ENCODE assay signal across 9 cellular contexts in the genomic region with DNA sequence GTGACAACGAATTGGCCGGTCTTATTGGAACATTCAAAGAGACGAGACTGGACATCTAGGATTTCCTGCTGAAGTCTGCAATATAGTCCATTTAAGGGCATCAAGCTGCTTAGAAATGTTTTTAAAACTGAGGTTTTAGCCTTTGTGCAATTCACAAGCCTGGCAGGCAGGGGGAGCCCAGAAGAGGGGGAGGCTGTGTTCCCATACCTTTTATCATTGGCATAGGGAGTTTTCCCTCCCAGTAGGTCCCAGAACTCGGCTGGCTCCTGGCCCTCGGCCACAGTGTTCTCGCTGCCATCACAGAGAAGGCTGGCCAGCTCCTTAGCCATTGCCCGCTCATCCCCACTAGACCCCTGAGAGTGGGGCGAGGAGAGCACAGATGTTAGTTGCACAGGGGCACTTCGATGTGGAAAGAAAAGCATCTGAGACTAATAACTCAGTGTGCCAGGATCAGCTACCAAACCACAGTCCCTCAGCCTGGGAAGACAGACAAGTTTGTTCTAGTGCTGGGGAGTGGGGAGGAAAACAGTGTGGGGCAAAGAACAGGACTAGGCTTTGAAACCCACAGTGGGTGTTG. TPM values are rescaled to one million over a fixed set of nuclear protein-coding genes. Genes with fewer than 3 reads are reported as not detected.
DNase-seq lines count a peak whose midpoint lies in the region; ATAC-seq, FAIRE-seq and TF ChIP-seq lines count a peak whose summit lies in the region.
"Had no signal": no experiment of that assay in that cellular context is flagged by ENCODE, and none has a peak within 500 bp of the region (broad histone marks: within the 10 kb centered on the region; RNA-seq: fewer than 3 reads in every experiment).

No MANE protein-coding gene starts in this region.

- ATAC-seq in A549 (peak; percentile 86 to 91), pancreas (peak; percentile 60 to 98 (median 92)), GM18867 (IDR thresholded peaks at IDR 0.05; ENCODE audit: unreplicated experiment) (no peak), GM21529 (IDR thresholded peaks at IDR 0.05; ENCODE audit: unreplicated experiment) (no peak)

- TF ChIP-seq CTCF in A549 (IDR thresholded peaks at IDR 0.05) = peak; percentile 70
- peak; percentile 64 for TF ChIP-seq CTCF in GM10248 (IDR thresholded peaks at IDR 0.05; ENCODE audit: control extremely low read depth, extremely low read depth, low read depth, missing control alignments)
- TF ChIP-seq CTCF in foreskin fibroblast (IDR thresholded peaks at IDR 0.05; ENCODE audit: low read depth, low read length) = peak; percentile 88
- peak; percentile 43 to 59 (median 54) for TF ChIP-seq CTCF in pancreas (IDR thresholded peaks at IDR 0.05)

- no peaks in the 10 kb centered on the region for H3K27me3 ChIP-seq in pancreas

- 57% methylated on average over 7 of the region's 9 CpGs for WGBS in A549 (ENCODE audit: missing lambda C conversion rate)
- WGBS in pancreas, 2 donors = 39 to 42% methylated on average over 9 of the region's 9 CpGs

- no peak for TF ChIP-seq POLR2A in A549 (IDR thresholded peaks at IDR 0.05; ENCODE audit: low read length)

- no peaks in the 10 kb centered on the region for H3K4me1 ChIP-seq in A549
- no peaks in the 10 kb centered on the region for H3K4me1 ChIP-seq in pancreas

- intact Hi-C loops in pancreas (cut with DNase I) = loop anchor here in 1 of 3 donors (10.0 kb wide), 1 partner anchor 101 kb away; no protein-coding TSS in a partner anchor

- no peak for FAIRE-seq in A549 (lab: Jason Lieb, UNC)
- FAIRE-seq in pancreas (lab: Jason Lieb, UNC) = no peak

- CTCF ChIA-PET in A549 (lab: Yijun Ruan, JAX) = interaction anchor here (0.6 to 6.6 kb wide), 24 partner anchors 10 to 1347 kb away, joined by 3 to 64 read pairs (median 7); a partner anchor contains a TSS
- CTCF ChIA-PET in GM10248 (lab: Yijun Ruan, JAX) = interaction anchor here (1.2 to 8.1 kb wide), 18 partner anchors 7 to 114 kb away, joined by 3 to 87 read pairs (median 6); a partner anchor contains a TSS

- TF ChIP-seq RAD21 in A549 (conservative IDR thresholded peaks at IDR 0.05 in 1 of 2, IDR thresholded peaks at IDR 0.05 in 1 of 2) = peak; percentile 61 to 63

- no peaks in the 10 kb centered on the region for H3K9me3 ChIP-seq in A549
- no peaks in the 10 kb centered on the region for H3K9me3 ChIP-seq in pancreas

- H3K4me3 ChIP-seq in A549 (no peak overlapping the region), foreskin fibroblast (ENCODE audit: low read depth in 1 of 2, low read length in 2 of 2) (no peak overlapping the region), pancreas (no peak overlapping the region)

- DNase-seq in A549 (ENCODE audit: low read depth in 1 of 2, low spot score in 1 of 2) (peak; percentile 53 to 69), GM10248 (ENCODE audit: extremely low spot score) (peak; percentile 42), NCI-H2196 treated with DMSO at 0.1 percent for 48 hours (lab: John Stamatoyannopoulos, UW; ENCODE audit: unreplicated experiment) (peak; percentile 54), foreskin fibroblast (peak; percentile 35 to 77), pancreas (peak; percentile 37 to 78 (median 57))
- peak; percentile 46 to 47 for DNase-seq in activated T-cell treated with anti-CD3 and anti-CD28 coated beads, Interleukin-2, amount 50 U/mL, for 48 hours
- DNase-seq: stimulated activated naive B cell treated with anti-CD40 and anti-IgM and Interleukin-4, amounts not matched to agents 10 μg/mL and 1 μg/mL and 100 μg/mL, for 72 hours had no signal

- no peak overlapping the region for H3K27ac ChIP-seq in A549
- no peak overlapping the region for H3K27ac ChIP-seq in pancreas

- TF ChIP-seq EP300 in A549 (IDR thresholded peaks at IDR 0.05) = no peak

- peaks cover 0 to 59% (median 5%) of the 10 kb centered on the region in 3 donors for H3K36me3 ChIP-seq in pancreas

- H3K4me2 ChIP-seq in A549 = no peak overlapping the region

- POLR2A ChIA-PET in A549 (lab: Yijun Ruan, JAX) (interaction anchor here (0.9 to 1.3 kb wide), 2 partner anchors 10 to 31 kb away, joined by 3 to 4 read pairs; a partner anchor contains a TSS), GM10248 (lab: Yijun Ruan, JAX) (no interaction called here)

TF ChIP-seq in A549, 52 proteins besides CTCF, POLR2A, EP300 and RAD21:
- peak; percentile 74 for TF ChIP-seq SMC3 (IDR thresholded peaks at IDR 0.05)
- no peak for TF ChIP-seq POLR2AphosphoS2 (conservative IDR thresholded peaks at IDR 0.05; ENCODE audit: low read length)
- no peak for TF ChIP-seq MAZ (IDR thresholded peaks at IDR 0.05; ENCODE audit: borderline replicate concordance, low read depth, low read length)

RNA-seq across cellular contexts. Expression of a gene that starts 15.1 kb away (rescaled TPM):
- 0.99 and 1.1 TPM in 2 replicates for polyA plus RNA-seq in A549 (2011; rRNA removed)
- 0.20 and 0.30 TPM in 2 replicates for polyA plus RNA-seq in A549 (2012; cell fraction: cytosol; rRNA removed)
- 1.2 and 1.5 TPM in 2 replicates for polyA plus RNA-seq in A549 (2012; cell fraction: nucleus; rRNA removed)
- 0.33 to 1.1 TPM (median 0.53 TPM) in 3 replicates for polyA plus RNA-seq in A549 (2017; fragmentation: RNase III; extraction: RNeasy Plus Mini Kit Qiagen cat#74134 plus additional on column Dnase treatment)
- 0.37 and 0.63 TPM in 2 replicates for polyA minus RNA-seq in A549 (2011; rRNA and poly(A)+ RNA removed)
- 10 to 100 TPM in 1 of 6 donors, 1 to 10 TPM in 5; 1.6 to 11.7 (median 3.7) TPM for total RNA-seq in pancreas
- 10 to 100 TPM; 11.7 to 15.9 TPM for polyA plus RNA-seq in pancreas

RNA-seq across cellular contexts. Expression of a gene that starts 20.8 kb away (rescaled TPM):
- 31.7 and 39.9 TPM in 2 replicates for polyA plus RNA-seq in A549 (2011; rRNA removed)
- 46.6 and 47.7 TPM in 2 replicates for polyA plus RNA-seq in A549 (2012; cell fraction: cytosol; rRNA removed)
- 31.5 and 36.9 TPM in 2 replicates for polyA plus RNA-seq in A549 (2012; cell fraction: nucleus; rRNA removed)
- polyA plus RNA-seq in A549 (2017; fragmentation: RNase III; extraction: RNeasy Plus Mini Kit Qiagen cat#74134 plus additional on column Dnase treatment) = 56.6 to 60.2 TPM (median 59.2 TPM) in 3 replicates
- 11.0 and 11.2 TPM in 2 replicates for polyA minus RNA-seq in A549 (2011; rRNA and poly(A)+ RNA removed)
- total RNA-seq in pancreas = 10 to 100 TPM in 4 of 6 donors, 1 to 10 TPM in 2; 7.2 to 14.2 (median 12.1) TPM
- 10 to 100 TPM; 13.2 to 16.7 TPM for polyA plus RNA-seq in pancreas

RNA-seq across cellular contexts. Expression of a gene that starts 31.0 kb away (rescaled TPM):
- polyA plus RNA-seq in A549 (2011; rRNA removed) (13.8 and 15.8 TPM in 2 replicates), A549 (2017; fragmentation: RNase III; extraction: RNeasy Plus Mini Kit Qiagen cat#74134 plus additional on column Dnase treatment) (6.2 to 8.0 TPM (median 7.3 TPM) in 3 replicates), pancreas (1 to 10 TPM; 3.7 to 7.2 TPM)
- polyA plus RNA-seq in A549 (2012; cell fraction: cytosol; rRNA removed) = 6.9 and 8.3 TPM in 2 replicates
- 3.9 and 4.3 TPM in 2 replicates for polyA plus RNA-seq in A549 (2012; cell fraction: nucleus; rRNA removed)
- polyA minus RNA-seq in A549 (2011; rRNA and poly(A)+ RNA removed) = 12.2 and 13.1 TPM in 2 replicates
- 10 to 100 TPM in 5 of 6 donors, 1 to 10 TPM in 1; 9.3 to 20.8 (median 16.0) TPM for total RNA-seq in pancreas

RNA-seq across cellular contexts. Expression of a gene that starts 31.5 kb away (rescaled TPM):
- polyA plus RNA-seq in A549 (2011; rRNA removed) (60.2 and 71.3 TPM in 2 replicates), A549 (2017; fragmentation: RNase III; extraction: RNeasy Plus Mini Kit Qiagen cat#74134 plus additional on column Dnase treatment) (55.2 to 64.9 TPM (median 63.0 TPM) in 3 replicates), pancreas (10 to 100 TPM; 43.3 to 55.9 TPM)
- polyA plus RNA-seq in A549 (2012; cell fraction: cytosol; rRNA removed) = 68.2 and 69.2 TPM in 2 replicates
- 72.4 and 97.7 TPM in 2 replicates for polyA plus RNA-seq in A549 (2012; cell fraction: nucleus; rRNA removed)
- polyA minus RNA-seq in A549 (2011; rRNA and poly(A)+ RNA removed) = 81.3 and 95.3 TPM in 2 replicates
- 10 to 100 TPM; 11.5 to 28.5 (median 15.9) TPM for total RNA-seq in pancreas

RNA-seq across cellular contexts. Expression of a gene that starts 36.5 kb away (rescaled TPM):
- polyA plus RNA-seq in A549 (2011; rRNA removed) (1.8 and 1.9 TPM in 2 replicates), A549 (2017; fragmentation: RNase III; extraction: RNeasy Plus Mini Kit Qiagen cat#74134 plus additional on column Dnase treatment) (1.9 to 2.9 TPM (median 2.3 TPM) in 3 replicates), pancreas (1 to 10 TPM; 1.6 to 3.3 TPM)
- 2.6 and 3.0 TPM in 2 replicates for polyA plus RNA-seq in A549 (2012; cell fraction: cytosol; rRNA removed)
- 22.0 and 26.2 TPM in 2 replicates for polyA plus RNA-seq in A549 (2012; cell fraction: nucleus; rRNA removed)
- polyA minus RNA-seq in A549 (2011; rRNA and poly(A)+ RNA removed) = 1.5 and 2.0 TPM in 2 replicates
- total RNA-seq in pancreas = 1 to 10 TPM; 2.1 to 5.8 (median 3.8) TPM

Comparison
In these comparisons a context has a peak if more than half of its experiments do, and no peak if none do; other contexts are left out.
1. ATAC-seq: peak in A549 (2 of 2) and pancreas (4 of 4); none in GM18867 (single experiment) and GM21529 (single experiment).
2. RNA of a gene that starts 15.1 kb away (polyA plus RNA-seq): 11.7 to 15.9 TPM in pancreas; 0.20 to 1.5 TPM in A549; every median in the first group is over 4 times any median in the second.
3. Peak in every context shown above with its lines, with median percentiles within 50 percentile points of each other: DNase-seq and CTCF ChIP-seq.